Comparison of ENCODE assay signal across 5 cellular contexts in the genomic region with DNA sequence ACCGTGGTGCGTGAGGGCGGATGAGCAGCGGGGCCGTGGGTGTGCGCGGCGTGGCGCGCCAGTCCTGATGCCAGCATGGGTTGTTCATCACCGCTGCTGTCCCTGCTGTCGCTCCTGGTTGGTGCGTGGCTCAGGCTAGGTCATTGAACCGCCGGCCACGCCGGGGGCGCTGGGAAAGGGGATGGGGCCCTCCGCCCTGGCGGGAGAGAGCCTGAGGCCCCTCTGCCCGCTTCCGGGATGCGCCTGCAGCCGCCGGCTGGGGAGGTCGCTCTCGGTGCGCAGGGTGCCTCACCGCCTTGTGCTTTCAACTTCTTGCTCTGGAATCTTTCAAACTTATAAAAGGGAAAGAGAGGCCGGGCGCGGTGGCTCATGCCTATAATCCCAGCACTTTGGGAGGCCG.
DNase-seq lines count a peak whose midpoint lies in the region; ATAC-seq and TF ChIP-seq lines count a peak whose summit lies in the region.
"Not testable (repeated sequence)": the region's sequence is repeated elsewhere in the genome, so short reads cannot be mapped to it uniquely, and the experiment has no call there.

No MANE protein-coding gene starts in this region.

- not testable (repeated sequence) for H3K27ac Mint-ChIP-seq in activated naive CD8-positive, alpha-beta T cell treated with anti-CD3 and anti-CD28 coated beads, Interleukin-2, amount 50 U/mL, for 24 hours

- WGBS in right cardiac atrium = 93% methylated on average over 20 of the region's 33 CpGs

- H3K36me3 Mint-ChIP-seq in activated naive CD8-positive, alpha-beta T cell treated with anti-CD3 and anti-CD28 coated beads, Interleukin-2, amount 50 U/mL, for 24 hours (ENCODE audit: low read depth) = peaks cover 23% of the 10 kb centered on the region

- not testable (repeated sequence) for H3K36me3 ChIP-seq in DND-41 (ENCODE audit: insufficient read depth, low read length); upper lobe of right lung

- H3K9me3 Mint-ChIP-seq in activated naive CD8-positive, alpha-beta T cell treated with anti-CD3 and anti-CD28 coated beads, Interleukin-2, amount 50 U/mL, for 24 hours = not testable (repeated sequence)

- H3K27me3 Mint-ChIP-seq in activated naive CD8-positive, alpha-beta T cell treated with anti-CD3 and anti-CD28 coated beads, Interleukin-2, amount 50 U/mL, for 24 hours = not testable (repeated sequence)

- TF ChIP-seq CTCF in DND-41 (IDR thresholded peaks at IDR 0.05; ENCODE audit: borderline replicate concordance, extremely low read depth, low read length, poor library complexity, severe bottlenecking); upper lobe of right lung (IDR thresholded peaks at IDR 0.05): not testable (repeated sequence)

- intact Hi-C loops in right cardiac atrium (cut with DNase I); upper lobe of right lung (cut with DNase I): not testable (repeated sequence)

- not testable (repeated sequence) for H3K4me1 Mint-ChIP-seq in activated naive CD8-positive, alpha-beta T cell treated with anti-CD3 and anti-CD28 coated beads, Interleukin-2, amount 50 U/mL, for 24 hours

- not testable (repeated sequence) for H3K4me1 ChIP-seq in DND-41 (ENCODE audit: insufficient read depth, low read length); right cardiac atrium (ENCODE audit: control insufficient read depth, insufficient read depth, low read length); upper lobe of right lung

- H3K4me3 ChIP-seq in DND-41 (ENCODE audit: low read depth in 1 of 2, low read length in 2 of 2); right cardiac atrium (ENCODE audit: low read length); upper lobe of right lung: not testable (repeated sequence)

- H2AFZ ChIP-seq in DND-41 (ENCODE audit: low read depth, low read length) = not testable (repeated sequence)

- H3K4me3 Mint-ChIP-seq in activated naive CD8-positive, alpha-beta T cell treated with anti-CD3 and anti-CD28 coated beads, Interleukin-2, amount 50 U/mL, for 24 hours = not testable (repeated sequence)

- not testable (repeated sequence) for H3K79me2 ChIP-seq in DND-41 (ENCODE audit: insufficient read depth, low read length)

- H3K4me2 ChIP-seq in DND-41 (ENCODE audit: insufficient read depth, low read length) = not testable (repeated sequence)

- not testable (repeated sequence) for H3K27me3 ChIP-seq in DND-41 (ENCODE audit: insufficient read depth, low read length, poor library complexity); right cardiac atrium (ENCODE audit: control insufficient read depth, insufficient read depth); upper lobe of right lung

- not testable (repeated sequence) for DNase-seq in DND-41; activated naive CD8-positive, alpha-beta T cell treated with anti-CD3 and anti-CD28 coated beads, Interleukin-2, amount 50 U/mL, for 24 hours; upper lobe of right lung
- DNase-seq in right cardiac atrium = peak in 1 of 3 donors; percentile 40

- H3K9me3 ChIP-seq in DND-41 (ENCODE audit: insufficient read depth, low read length, severe bottlenecking); right cardiac atrium (ENCODE audit: control insufficient read depth, low read length); upper lobe of right lung: not testable (repeated sequence)

- not testable (repeated sequence) for H3K27ac ChIP-seq in DND-41 (ENCODE audit: low read length); right cardiac atrium (ENCODE audit: low read length); upper lobe of right lung

- not testable (repeated sequence) for H4K20me1 ChIP-seq in DND-41 (ENCODE audit: insufficient read depth, low read length)

- ATAC-seq in DND-41 (ENCODE audit: insufficient read depth, low read depth) (peak; percentile 36; the same call in 1 of the 3 replicates), esophagus mucosa (peak; percentile 13), right cardiac atrium (peak; percentile 28 to 31), upper lobe of right lung (peak; percentile 29)
- peak; percentile 36 for ATAC-seq in activated naive CD8-positive, alpha-beta T cell treated with anti-CD3 and anti-CD28 coated beads, Interleukin-2, amount 50 U/mL, for 24 hours

- H3K9ac ChIP-seq in DND-41 (ENCODE audit: low read depth, low read length) = not testable (repeated sequence)
